37 cellular contexts compared by ENCODE assay signal in the genomic region with DNA sequence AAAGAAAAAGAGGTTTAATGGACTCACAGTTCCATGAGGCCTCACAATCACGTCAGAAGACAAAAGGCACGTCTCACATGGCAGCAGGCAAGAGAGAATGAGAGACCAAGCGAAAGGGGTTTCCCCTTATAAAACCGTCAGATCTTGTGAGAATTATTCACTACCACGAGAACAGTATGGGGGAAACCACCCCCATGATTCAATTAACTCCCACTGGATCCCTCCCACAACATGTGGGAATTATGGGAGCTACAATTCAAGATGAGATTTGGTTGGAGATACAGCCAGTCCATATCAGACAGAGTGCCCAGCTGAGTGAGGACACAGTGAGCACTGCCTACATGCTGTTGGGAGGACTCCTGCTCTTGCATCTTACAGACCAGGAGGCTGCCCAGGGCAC.
"Had no signal": no experiment of that assay in that cellular context is flagged by ENCODE, and none has a peak within 500 bp of the region (broad histone marks: within the 10 kb centered on the region; RNA-seq: fewer than 3 reads in every experiment).

No MANE protein-coding gene starts in this region.

- H3K27ac Mint-ChIP-seq: activated CD4-positive, alpha-beta memory T cell treated with anti-CD3 and anti-CD28 coated beads, Interleukin-2, amount 10 ng/mL, durations not matched to agents 7 days and 5 days; activated CD4-positive, alpha-beta T cell treated with anti-CD3 and anti-CD28 coated beads for 36 hours; activated CD4-positive, alpha-beta T cell treated with anti-CD3 and anti-CD28 coated beads, Interleukin-2, amount 10 ng/mL, durations not matched to agents 7 days and 5 days; activated CD8-positive, alpha-beta memory T cell treated with anti-CD3 and anti-CD28 coated beads, Interleukin-2, amount 10 ng/mL, durations not matched to agents 7 days and 5 days; activated CD8-positive, alpha-beta T cell treated with anti-CD3 and anti-CD28 coated beads, Interleukin-2, amount 10 ng/mL, durations not matched to agents 7 days and 5 days; activated naive CD4-positive, alpha-beta T cell treated with anti-CD3 and anti-CD28 coated beads, Interleukin-2, amount 10 ng/mL, durations not matched to agents 7 days and 5 days; activated naive CD4-positive, alpha-beta T cell treated with anti-CD3 and anti-CD28 coated beads, Interleukin-2, amount 50 U/mL, for 24 hours; activated naive CD8-positive, alpha-beta T cell; activated naive CD8-positive, alpha-beta T cell treated with anti-CD3 and anti-CD28 coated beads, Interleukin-2, amount 10 ng/mL, durations not matched to agents 7 days and 5 days; activated naive CD8-positive, alpha-beta T cell treated with anti-CD3 and anti-CD28 coated beads, Interleukin-2, amount 50 U/mL, for 24 hours; activated T-cell treated with anti-CD3 and anti-CD28 coated beads, Interleukin-2, amount 50 U/mL, for 24 hours; activated T-helper 2 cell treated with anti-CD3 and anti-CD28 coated beads, Interferon-gamma antibody, Interleukin-2, Interleukin-4, amounts not matched to agents 10 μg/mL and 5 μg/mL and 100 μg/mL, durations not matched to agents 14 hours and 24 hours and 36 hours; T-helper 1 cell treated with Interleukin-12 subunit alpha and Interleukin-12 subunit beta and Interleukin-4 antibody, amounts not matched to agents 30 μg/mL and 1 μg/mL, for 36 hours; T-helper 2 cell treated with Interferon-gamma antibody and Interleukin-4, amounts not matched to agents 5 μg/mL and 100 μg/mL, for 36 hours; WTC11 had no signal

- DNase-seq: activated CD4-positive, alpha-beta memory T cell treated with anti-CD3 and anti-CD28 coated beads, Interleukin-2, amount 10 ng/mL, durations not matched to agents 7 days and 5 days; activated CD4-positive, alpha-beta T cell treated with anti-CD3 and anti-CD28 coated beads for 1 hour; activated CD4-positive, alpha-beta T cell treated with anti-CD3 and anti-CD28 coated beads for 36 hours; activated CD4-positive, alpha-beta T cell treated with anti-CD3 and anti-CD28 coated beads for 48 hours; activated CD4-positive, alpha-beta T cell treated with anti-CD3 and anti-CD28 coated beads, Interleukin-2, amount 10 ng/mL, durations not matched to agents 7 days and 5 days; activated CD4-positive, alpha-beta T cell treated with anti-CD3 and anti-CD28 coated beads, Interleukin-2, amount 50 U/mL, for 48 hours; activated CD4-positive, CD25-positive, alpha-beta regulatory T cell; activated CD8-positive, alpha-beta memory T cell treated with anti-CD3 and anti-CD28 coated beads for 24 hours; activated CD8-positive, alpha-beta memory T cell treated with anti-CD3 and anti-CD28 coated beads, Interleukin-2, amount 10 ng/mL, durations not matched to agents 7 days and 5 days; activated CD8-positive, alpha-beta memory T cell treated with anti-CD3 and anti-CD28 coated beads, Interleukin-2, amount 50 U/mL, for 48 hours; activated CD8-positive, alpha-beta T cell treated with anti-CD3 and anti-CD28 coated beads, Interleukin-2, amount 10 ng/mL, durations not matched to agents 7 days and 5 days; activated effector memory CD4-positive, alpha-beta T cell treated with Interleukin-2 at 50 U/mL for 16 hours; activated gamma-delta T cell; activated naive CD4-positive, alpha-beta T cell treated with anti-CD3 and anti-CD28 coated beads, Interleukin-2, amount 10 ng/mL, durations not matched to agents 7 days and 5 days; activated naive CD4-positive, alpha-beta T cell treated with Interleukin-2 at 50 U/mL for 16 hours; activated naive CD8-positive, alpha-beta T cell treated with anti-CD3 and anti-CD28 coated beads, Interleukin-2, amount 10 ng/mL, durations not matched to agents 7 days and 5 days; activated naive CD8-positive, alpha-beta T cell treated with anti-CD3 and anti-CD28 coated beads, Interleukin-2, amount 50 U/mL, for 24 hours; activated T-cell treated with anti-CD3 and anti-CD28 coated beads, Interleukin-2, amount 50 U/mL, for 24 hours; activated T-cell treated with anti-CD3 and anti-CD28 coated beads, Interleukin-2, amount 50 U/mL, for 48 hours; amygdala; anterior cingulate cortex; brain microvascular endothelial cell; central memory CD4-positive, alpha-beta T cell; T-helper 1 cell; T-helper 2 cell; T-helper 9 cell; WERI-Rb-1 had no signal

- H3K4me3 Mint-ChIP-seq: activated CD4-positive, alpha-beta memory T cell treated with anti-CD3 and anti-CD28 coated beads, Interleukin-2, amount 10 ng/mL, durations not matched to agents 7 days and 5 days; activated CD4-positive, alpha-beta T cell treated with anti-CD3 and anti-CD28 coated beads for 36 hours; activated CD4-positive, alpha-beta T cell treated with anti-CD3 and anti-CD28 coated beads, Interleukin-2, amount 10 ng/mL, durations not matched to agents 7 days and 5 days; activated CD8-positive, alpha-beta memory T cell treated with anti-CD3 and anti-CD28 coated beads, Interleukin-2, amount 10 ng/mL, durations not matched to agents 7 days and 5 days; activated CD8-positive, alpha-beta T cell treated with anti-CD3 and anti-CD28 coated beads, Interleukin-2, amount 10 ng/mL, durations not matched to agents 7 days and 5 days; activated naive CD4-positive, alpha-beta T cell treated with anti-CD3 and anti-CD28 coated beads, Interleukin-2, amount 10 ng/mL, durations not matched to agents 7 days and 5 days; activated naive CD4-positive, alpha-beta T cell treated with anti-CD3 and anti-CD28 coated beads, Interleukin-2, amount 50 U/mL, for 24 hours; activated naive CD8-positive, alpha-beta T cell; activated naive CD8-positive, alpha-beta T cell treated with anti-CD3 and anti-CD28 coated beads, Interleukin-2, amount 10 ng/mL, durations not matched to agents 7 days and 5 days; activated naive CD8-positive, alpha-beta T cell treated with anti-CD3 and anti-CD28 coated beads, Interleukin-2, amount 50 U/mL, for 24 hours; activated T-cell treated with anti-CD3 and anti-CD28 coated beads, Interleukin-2, amount 50 U/mL, for 24 hours; T-helper 1 cell treated with Interleukin-12 subunit alpha and Interleukin-12 subunit beta and Interleukin-4 antibody, amounts not matched to agents 30 μg/mL and 1 μg/mL, for 36 hours; T-helper 2 cell treated with Interferon-gamma antibody and Interleukin-4, amounts not matched to agents 5 μg/mL and 100 μg/mL, for 36 hours; WTC11 had no signal

- H3K36me3 ChIP-seq: ascending aorta, brain microvascular endothelial cell, breast epithelium, WERI-Rb-1 had no signal

- H3K4me1 ChIP-seq: ascending aorta, breast epithelium had no signal

- H3K36me3 Mint-ChIP-seq: activated CD8-positive, alpha-beta memory T cell treated with anti-CD3 and anti-CD28 coated beads, Interleukin-2, amount 10 ng/mL, durations not matched to agents 7 days and 5 days; activated naive CD4-positive, alpha-beta T cell treated with anti-CD3 and anti-CD28 coated beads, Interleukin-2, amount 10 ng/mL, durations not matched to agents 7 days and 5 days; activated naive CD4-positive, alpha-beta T cell treated with anti-CD3 and anti-CD28 coated beads, Interleukin-2, amount 50 U/mL, for 24 hours; activated naive CD8-positive, alpha-beta T cell; activated naive CD8-positive, alpha-beta T cell treated with anti-CD3 and anti-CD28 coated beads, Interleukin-2, amount 10 ng/mL, durations not matched to agents 7 days and 5 days; WTC11 had no signal

- H3K27ac ChIP-seq: ascending aorta, brain microvascular endothelial cell, breast epithelium, WERI-Rb-1 had no signal

- H3K27me3 Mint-ChIP-seq: activated CD4-positive, alpha-beta memory T cell treated with anti-CD3 and anti-CD28 coated beads, Interleukin-2, amount 10 ng/mL, durations not matched to agents 7 days and 5 days; activated CD4-positive, alpha-beta T cell treated with anti-CD3 and anti-CD28 coated beads, Interleukin-2, amount 10 ng/mL, durations not matched to agents 7 days and 5 days; activated CD8-positive, alpha-beta memory T cell treated with anti-CD3 and anti-CD28 coated beads, Interleukin-2, amount 10 ng/mL, durations not matched to agents 7 days and 5 days; activated naive CD4-positive, alpha-beta T cell treated with anti-CD3 and anti-CD28 coated beads, Interleukin-2, amount 10 ng/mL, durations not matched to agents 7 days and 5 days; activated naive CD4-positive, alpha-beta T cell treated with anti-CD3 and anti-CD28 coated beads, Interleukin-2, amount 50 U/mL, for 24 hours; activated naive CD8-positive, alpha-beta T cell treated with anti-CD3 and anti-CD28 coated beads, Interleukin-2, amount 10 ng/mL, durations not matched to agents 7 days and 5 days had no signal

- H3K4me1 Mint-ChIP-seq: activated CD4-positive, alpha-beta memory T cell treated with anti-CD3 and anti-CD28 coated beads, Interleukin-2, amount 10 ng/mL, durations not matched to agents 7 days and 5 days; activated CD4-positive, alpha-beta T cell treated with anti-CD3 and anti-CD28 coated beads for 36 hours; activated CD4-positive, alpha-beta T cell treated with anti-CD3 and anti-CD28 coated beads, Interleukin-2, amount 10 ng/mL, durations not matched to agents 7 days and 5 days; activated CD8-positive, alpha-beta memory T cell treated with anti-CD3 and anti-CD28 coated beads, Interleukin-2, amount 10 ng/mL, durations not matched to agents 7 days and 5 days; activated naive CD4-positive, alpha-beta T cell treated with anti-CD3 and anti-CD28 coated beads, Interleukin-2, amount 10 ng/mL, durations not matched to agents 7 days and 5 days; activated naive CD4-positive, alpha-beta T cell treated with anti-CD3 and anti-CD28 coated beads, Interleukin-2, amount 50 U/mL, for 24 hours; activated naive CD8-positive, alpha-beta T cell treated with anti-CD3 and anti-CD28 coated beads, Interleukin-2, amount 10 ng/mL, durations not matched to agents 7 days and 5 days; activated naive CD8-positive, alpha-beta T cell treated with anti-CD3 and anti-CD28 coated beads, Interleukin-2, amount 50 U/mL, for 24 hours; WTC11 had no signal

- FAIRE-seq: TTC549 had no signal

- H3K9me3 Mint-ChIP-seq: activated CD4-positive, alpha-beta memory T cell treated with anti-CD3 and anti-CD28 coated beads, Interleukin-2, amount 10 ng/mL, durations not matched to agents 7 days and 5 days; activated CD4-positive, alpha-beta T cell treated with anti-CD3 and anti-CD28 coated beads, Interleukin-2, amount 10 ng/mL, durations not matched to agents 7 days and 5 days; activated naive CD4-positive, alpha-beta T cell treated with anti-CD3 and anti-CD28 coated beads, Interleukin-2, amount 10 ng/mL, durations not matched to agents 7 days and 5 days; activated naive CD4-positive, alpha-beta T cell treated with anti-CD3 and anti-CD28 coated beads, Interleukin-2, amount 50 U/mL, for 24 hours; activated naive CD8-positive, alpha-beta T cell treated with anti-CD3 and anti-CD28 coated beads, Interleukin-2, amount 10 ng/mL, durations not matched to agents 7 days and 5 days; activated naive CD8-positive, alpha-beta T cell treated with anti-CD3 and anti-CD28 coated beads, Interleukin-2, amount 50 U/mL, for 24 hours; activated T-cell treated with anti-CD3 and anti-CD28 coated beads, Interleukin-2, amount 50 U/mL, for 24 hours; activated T-helper 2 cell treated with anti-CD3 and anti-CD28 coated beads, Interferon-gamma antibody, Interleukin-2, Interleukin-4, amounts not matched to agents 10 μg/mL and 5 μg/mL and 100 μg/mL, durations not matched to agents 14 hours and 24 hours and 36 hours; T-helper 1 cell treated with Interleukin-12 subunit alpha and Interleukin-12 subunit beta and Interleukin-4 antibody, amounts not matched to agents 30 μg/mL and 1 μg/mL, for 36 hours; T-helper 2 cell treated with Interferon-gamma antibody and Interleukin-4, amounts not matched to agents 5 μg/mL and 100 μg/mL, for 36 hours; WTC11 had no signal

- H3K4me3 ChIP-seq: ascending aorta, breast epithelium had no signal

- ATAC-seq: activated CD4-positive, alpha-beta T cell treated with anti-CD3 and anti-CD28 coated beads for 36 hours; activated CD4-positive, CD25-positive, alpha-beta regulatory T cell treated with anti-CD3 and anti-CD28 coated beads, Interleukin-2, amount 50 U/mL, for 24 hours; activated CD8-positive, alpha-beta memory T cell treated with anti-CD3 and anti-CD28 coated beads, Interleukin-2, amount 10 ng/mL, durations not matched to agents 7 days and 5 days; activated CD8-positive, alpha-beta T cell treated with anti-CD3 and anti-CD28 coated beads, Interleukin-2, amount 10 ng/mL, durations not matched to agents 7 days and 5 days; activated naive CD8-positive, alpha-beta T cell treated with anti-CD3 and anti-CD28 coated beads, Interleukin-2, amount 50 U/mL, for 24 hours; WTC11 had no signal

- H3K9me3 ChIP-seq: ascending aorta, breast epithelium had no signal

- H3K27me3 ChIP-seq: ascending aorta, brain microvascular endothelial cell had no signal
